ENCODE assay signal across 35 cellular contexts in genomic region chr2:221425353-221425752, GRCh38.
"Had no signal": no experiment of that assay in that cellular context is flagged by ENCODE, and none has a peak within 500 bp of the region (broad histone marks: within the 10 kb centered on the region; RNA-seq: fewer than 3 reads in every experiment).

No MANE protein-coding gene starts in this region.

- H3K27ac ChIP-seq: ascending aorta, body of pancreas, PC-9, RWPE1, VCaP had no signal

- H3K27me3 ChIP-seq: ascending aorta, body of pancreas had no signal

- H3K4me3 ChIP-seq: ascending aorta, body of pancreas, K562, PC-9 had no signal

- H2AFZ ChIP-seq: PC-9 had no signal

- H3K4me2 ChIP-seq: PC-9 had no signal

- H3K9me3 ChIP-seq: ascending aorta, body of pancreas had no signal

- ATAC-seq: activated T-cell treated with anti-CD3 and anti-CD28 coated beads, Interleukin-2, amount 50 U/mL, for 4 hours; body of pancreas; K562; Right ventricle myocardium inferior; SK-N-SH treated with all-trans-retinoic acid at 6 μM for 48 hours had no signal

- DNase-seq: activated B cell treated with CpG ODN at 0.5 μM for 24 hours; activated CD4-positive, alpha-beta memory T cell treated with anti-CD3 and anti-CD28 coated beads for 36 hours; activated CD4-positive, alpha-beta T cell treated with anti-CD3 and anti-CD28 coated beads for 4 hours; activated CD4-positive, alpha-beta T cell treated with anti-CD3 and anti-CD28 coated beads, Interleukin-2, amount 50 U/mL, for 1 hour; activated CD4-positive, CD25-positive, alpha-beta regulatory T cell treated with anti-CD3 and anti-CD28 coated beads, Interleukin-2, amount 50 U/mL, for 72 hours; activated CD8-positive, alpha-beta memory T cell treated with anti-CD3 and anti-CD28 coated beads, Interleukin-2, amount 50 U/mL, for 4 hours; activated naive CD4-positive, alpha-beta T cell treated with anti-CD3 and anti-CD28 coated beads, Interleukin-2, amount 50 U/mL, for 16 hours; activated naive CD8-positive, alpha-beta T cell treated with anti-CD3 and anti-CD28 coated beads, Interleukin-2, amount 10 ng/mL, durations not matched to agents 7 days and 5 days; activated T-cell treated with anti-CD3 and anti-CD28 coated beads for 4 hours; activated T-cell treated with anti-CD3 and anti-CD28 coated beads, Interleukin-2, amount 50 U/mL, for 4 hours; amygdala; body of pancreas; NCI-H1092 treated with DMSO at 0.1 percent for 48 hours; NCI-H1417; NCI-H146; NCI-H187; NCI-H2029 treated with DMSO at 0.1 percent for 48 hours; NCI-H2107; NCI-H2171; NCI-H510A; NCI-H526; NCI-H748 treated with DMSO at 0.1 percent for 48 hours; NK-92 treated with Interleukin-12 subunit alpha and Interleukin-12 subunit beta, amount 100 ng/mL, for 24 hours; PC-9; SIG-M5; SW 1271; T-helper 1 cell; T-helper 2 cell; T-helper 9 cell had no signal

- H3K4me1 ChIP-seq: body of pancreas had no signal
